In the genomic region with DNA sequence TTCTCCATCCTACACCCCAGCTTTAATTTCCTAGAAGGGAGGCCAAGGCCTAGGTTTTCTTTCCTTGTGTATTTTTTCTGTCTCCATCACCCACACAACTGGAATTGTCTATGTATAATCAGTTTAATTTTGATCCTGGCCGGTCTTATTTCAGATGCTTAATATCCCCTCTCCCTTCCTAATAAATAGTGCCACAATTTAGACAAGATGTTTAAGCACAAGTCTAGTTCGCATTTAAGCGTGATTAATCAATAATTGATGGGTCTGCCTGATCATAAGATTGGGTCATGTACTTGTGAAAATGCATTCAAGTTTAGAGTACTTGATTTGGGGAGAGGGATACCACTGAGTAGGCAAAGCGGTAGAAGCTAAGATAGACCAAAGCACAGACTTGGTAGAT, we compare ENCODE assay signal across 15 cellular contexts. TPM values are rescaled to one million over a fixed set of nuclear protein-coding genes. Genes with fewer than 3 reads are reported as not detected.
DNase-seq lines count a peak whose midpoint lies in the region; ATAC-seq and TF ChIP-seq lines count a peak whose summit lies in the region.
"Had no signal": no experiment of that assay in that cellular context is flagged by ENCODE, and none has a peak within 500 bp of the region (broad histone marks: within the 10 kb centered on the region; RNA-seq: fewer than 3 reads in every experiment).

No MANE protein-coding gene starts in this region.

- intact Hi-C loops in heart right ventricle (cut with DNase I) (loop anchor here (5.0 to 10.0 kb wide), 10 partner anchors 76 to 166 kb away; no protein-coding TSS in a partner anchor), cardiac septum (cut with DNase I) (loop anchor here (5.0 kb wide), 4 partner anchors 84 to 721 kb away; a partner anchor contains a TSS), ascending aorta (cut with DNase I) (loop anchor here (5.0 to 10.0 kb wide), 2 partner anchors 146 to 1406 kb away; no protein-coding TSS in a partner anchor)

- no peak for ATAC-seq in heart right ventricle
- no peak for ATAC-seq in HG02678 (IDR thresholded peaks at IDR 0.05; ENCODE audit: unreplicated experiment)
- ATAC-seq: T-helper 17 cell had no signal

- TF ChIP-seq POLR2A in tibial nerve (IDR thresholded peaks at IDR 0.05) = no peak

- H3K4me1 ChIP-seq in heart right ventricle (peaks cover 0 to 72% (median 51%) of the 10 kb centered on the region in 9 donors), ascending aorta (peaks cover 4 to 5% of the 10 kb centered on the region in 2 donors), iPS-20b (ENCODE audit: insufficient read depth, low read length) (peaks cover 24% of the 10 kb centered on the region), tibial nerve (peaks cover 0 to 72% (median 15%) of the 10 kb centered on the region in 4 donors)

- H3K4me3 ChIP-seq in heart right ventricle (peak overlapping the region in 7 of 10 donors; percentile 70 to 94 (median 93)), ascending aorta (peak overlapping the region; percentile 23 to 73), iPS-20b (ENCODE audit: low read length) (peak overlapping the region; percentile 93), tibial nerve (peak overlapping the region in 3 of 4 donors; percentile 10 to 83 (median 15))

- H3K9ac ChIP-seq in iPS-20b (ENCODE audit: low read depth, low read length) = no peak overlapping the region; the same call in 1 of the 2 replicates

- H3K27ac ChIP-seq in heart right ventricle (peak overlapping the region in 3 of 10 donors; percentile 98 to 99 (median 98)), ascending aorta (no peak overlapping the region), iPS-20b (ENCODE audit: low read length) (no peak overlapping the region), tibial nerve (peak overlapping the region; percentile 15 to 100 (median 71))
- H3K27ac ChIP-seq: brain microvascular endothelial cell had no signal

- TF ChIP-seq EP300 in tibial nerve (IDR thresholded peaks at IDR 0.05) = no peak

- DNase-seq in heart right ventricle (no peak), cardiac septum (ENCODE audit: low spot score) (no peak), ascending aorta (ENCODE audit: low spot score in 2 of 2) (no peak), tibial nerve (ENCODE audit: low spot score in 2 of 2) (no peak), AG20443 (ENCODE audit: low spot score) (no peak)
- DNase-seq in activated CD8-positive, alpha-beta memory T cell treated with anti-CD3 and anti-CD28 coated beads, Interleukin-2, amount 50 U/mL, for 48 hours = no peak
- DNase-seq: ACHN; activated CD4-positive, alpha-beta T cell treated with anti-CD3 and anti-CD28 coated beads, Interleukin-2, amount 10 ng/mL, durations not matched to agents 24 days and 14 days; brain microvascular endothelial cell; DMS79; HFFc6; KG1; T-helper 17 cell had no signal

- WGBS in heart right ventricle, 2 donors = 89 to 91% methylated on average over 4 of the region's 4 CpGs
- 71 to 80% methylated on average over 4 of the region's 4 CpGs for WGBS in tibial nerve, 2 donors

- H3K9me3 ChIP-seq in heart right ventricle (no peaks in the 10 kb centered on the region), ascending aorta (no peaks in the 10 kb centered on the region), iPS-20b (ENCODE audit: insufficient read depth, low read depth, low read length) (no peaks in the 10 kb centered on the region), tibial nerve (no peaks in the 10 kb centered on the region)

- H3K36me3 ChIP-seq in heart right ventricle (no peaks in the 10 kb centered on the region), ascending aorta (no peaks in the 10 kb centered on the region), iPS-20b (ENCODE audit: insufficient read depth, low read depth, low read length) (no peaks in the 10 kb centered on the region), tibial nerve (no peaks in the 10 kb centered on the region)
- H3K36me3 ChIP-seq: brain microvascular endothelial cell had no signal

- no peak for TF ChIP-seq CTCF in heart right ventricle (IDR thresholded peaks at IDR 0.05)
- TF ChIP-seq CTCF in ascending aorta (IDR thresholded peaks at IDR 0.05) = no peak
- no peak for TF ChIP-seq CTCF in tibial nerve (IDR thresholded peaks at IDR 0.05)

- H3K27me3 ChIP-seq in heart right ventricle (no peaks in the 10 kb centered on the region), ascending aorta (no peaks in the 10 kb centered on the region), iPS-20b (ENCODE audit: insufficient read depth, low read length) (no peaks in the 10 kb centered on the region), tibial nerve (no peaks in the 10 kb centered on the region)
- H3K27me3 ChIP-seq: brain microvascular endothelial cell had no signal

RNA-seq across cellular contexts. Expression of a gene that starts 2.4 kb away (rescaled TPM):
- 10 to 100 TPM; 21.0 to 36.5 (median 29.9) TPM for total RNA-seq in heart right ventricle
- polyA plus RNA-seq in heart right ventricle = 1 to 10 TPM; 4.9 to 7.8 TPM
- 37.6 TPM for total RNA-seq in cardiac septum
- 16.6 TPM for total RNA-seq in ascending aorta
- total RNA-seq in tibial nerve = 10 to 100 TPM; 39.8 to 84.8 (median 67.0) TPM

Comparison
In these comparisons a context has a peak if more than half of its experiments do, and no peak if none do; other contexts are left out.
1. H3K27ac ChIP-seq: peak in tibial nerve (4 of 4); none in ascending aorta (0 of 2) and iPS-20b (single experiment).
2. H3K4me3 ChIP-seq: peak in every context shown above with its lines; median percentile 93 in heart right ventricle; 93 in iPS-20b; 48 in ascending aorta; 15 in tibial nerve.